Comparison of ENCODE assay signal across 8 cellular contexts in genomic region chr12:5599378-5599777, GRCh38.
"Had no signal": no experiment of that assay in that cellular context is flagged by ENCODE, and none has a peak within 500 bp of the region (broad histone marks: within the 10 kb centered on the region; RNA-seq: fewer than 3 reads in every experiment).

No MANE protein-coding gene starts in this region.

- H3K4me3 Mint-ChIP-seq: HFFc6, IgD-negative memory B cell had no signal

- H3K4me1 ChIP-seq: HAP-1 had no signal

- H3K36me3 Mint-ChIP-seq: IgD-negative memory B cell had no signal

- H3K9ac ChIP-seq: GM23248 had no signal

- H2AFZ ChIP-seq: GM23248 had no signal

- ATAC-seq: HCT116 had no signal

- H3K9me3 Mint-ChIP-seq: HFFc6 had no signal

- H3K36me3 ChIP-seq: HAP-1 had no signal

- H3K27ac Mint-ChIP-seq: HFFc6, IgD-negative memory B cell had no signal

- H3K27ac ChIP-seq: GM23248 had no signal

- DNase-seq: GM23248, GOT3, H7, HFFc6, KBM-7 had no signal

- H3K4me1 Mint-ChIP-seq: IgD-negative memory B cell had no signal

- H3K9me3 ChIP-seq: HAP-1 had no signal

- H3K4me3 ChIP-seq: GM23248, HAP-1 had no signal
